ENCODE assay signal across 12 cellular contexts in genomic region chr9:115146581-115147021, GRCh38. TPM values are rescaled to one million over a fixed set of nuclear protein-coding genes. Genes with fewer than 3 reads are reported as not detected.
A peak's percentile ranks its signal among the peaks of the same experiment; 100 is the strongest.
DNase-seq lines count a peak whose midpoint lies in the region; ATAC-seq, FAIRE-seq and TF ChIP-seq lines count a peak whose summit lies in the region.
"Had no signal": no experiment of that assay in that cellular context is flagged by ENCODE, and none has a peak within 500 bp of the region (broad histone marks: within the 10 kb centered on the region; RNA-seq: fewer than 3 reads in every experiment).

No MANE protein-coding gene starts in this region.

- FAIRE-seq in bronchial epithelial cell (lab: Jason Lieb, UNC) (peak; percentile 23), urothelium cell line (lab: Jason Lieb, UNC) (no peak)

- peaks cover 12% of the 10 kb centered on the region for H3K36me3 Mint-ChIP-seq in activated naive CD4-positive, alpha-beta T cell treated with anti-CD3 and anti-CD28 coated beads, Interleukin-2, amount 10 ng/mL, durations not matched to agents 7 days and 5 days
- no peaks in the 10 kb centered on the region for H3K36me3 Mint-ChIP-seq in stimulated activated memory B cell treated with anti-CD40 and anti-IgM and Interleukin-4, amounts not matched to agents 10 μg/mL and 1 μg/mL and 100 μg/mL, for 72 hours
- H3K36me3 Mint-ChIP-seq: activated CD8-positive, alpha-beta memory T cell treated with anti-CD3 and anti-CD28 coated beads, Interleukin-2, amount 10 ng/mL, durations not matched to agents 7 days and 5 days had no signal

- H3K4me1 Mint-ChIP-seq in activated naive CD4-positive, alpha-beta T cell treated with anti-CD3 and anti-CD28 coated beads, Interleukin-2, amount 10 ng/mL, durations not matched to agents 7 days and 5 days, result peaks cover 27% of the 10 kb centered on the region
- no peaks in the 10 kb centered on the region for H3K4me1 Mint-ChIP-seq in stimulated activated memory B cell treated with anti-CD40 and anti-IgM and Interleukin-4, amounts not matched to agents 10 μg/mL and 1 μg/mL and 100 μg/mL, for 72 hours
- H3K4me1 Mint-ChIP-seq: central memory CD8-positive, alpha-beta T cell had no signal

- peaks cover 6% of the 10 kb centered on the region for H3K9me3 Mint-ChIP-seq in activated naive CD4-positive, alpha-beta T cell treated with anti-CD3 and anti-CD28 coated beads, Interleukin-2, amount 10 ng/mL, durations not matched to agents 7 days and 5 days
- no peaks in the 10 kb centered on the region for H3K9me3 Mint-ChIP-seq in stimulated activated memory B cell treated with anti-CD40 and anti-IgM and Interleukin-4, amounts not matched to agents 10 μg/mL and 1 μg/mL and 100 μg/mL, for 72 hours
- H3K9me3 Mint-ChIP-seq: central memory CD8-positive, alpha-beta T cell had no signal

- no peak overlapping the region for H3K4me3 Mint-ChIP-seq in activated naive CD4-positive, alpha-beta T cell treated with anti-CD3 and anti-CD28 coated beads, Interleukin-2, amount 10 ng/mL, durations not matched to agents 7 days and 5 days
- H3K4me3 Mint-ChIP-seq in stimulated activated memory B cell treated with anti-CD40 and anti-IgM and Interleukin-4, amounts not matched to agents 10 μg/mL and 1 μg/mL and 100 μg/mL, for 72 hours, result no peak overlapping the region
- H3K4me3 Mint-ChIP-seq: activated CD8-positive, alpha-beta memory T cell treated with anti-CD3 and anti-CD28 coated beads, Interleukin-2, amount 10 ng/mL, durations not matched to agents 7 days and 5 days; central memory CD8-positive, alpha-beta T cell had no signal

- CTCF ChIA-PET in activated naive CD4-positive, alpha-beta T cell treated with anti-CD3 and anti-CD28 coated beads, Interleukin-2, amount 10 ng/mL, durations not matched to agents 7 days and 5 days (lab: Charles Lee), result no interaction called here

- H3K27ac Mint-ChIP-seq in activated naive CD4-positive, alpha-beta T cell treated with anti-CD3 and anti-CD28 coated beads, Interleukin-2, amount 10 ng/mL, durations not matched to agents 7 days and 5 days, result peak overlapping the region; percentile 9
- no peak overlapping the region for H3K27ac Mint-ChIP-seq in stimulated activated memory B cell treated with anti-CD40 and anti-IgM and Interleukin-4, amounts not matched to agents 10 μg/mL and 1 μg/mL and 100 μg/mL, for 72 hours
- H3K27ac Mint-ChIP-seq: activated CD8-positive, alpha-beta memory T cell treated with anti-CD3 and anti-CD28 coated beads, Interleukin-2, amount 10 ng/mL, durations not matched to agents 7 days and 5 days had no signal

- DNase-seq in activated naive CD4-positive, alpha-beta T cell treated with anti-CD3 and anti-CD28 coated beads, Interleukin-2, amount 10 ng/mL, durations not matched to agents 7 days and 5 days, result no peak
- DNase-seq in activated naive CD4-positive, alpha-beta T cell treated with anti-CD3 and anti-CD28 coated beads, Interleukin-2, amount 50 U/mL, for 16 hours, result no peak
- DNase-seq in bronchial epithelial cell (ENCODE audit: low read depth) (peak; percentile 94), left kidney (ENCODE audit: low read depth, low spot score) (peak; percentile 80), urothelium cell line (ENCODE audit: low spot score) (peak; percentile 49), NCI-H524 treated with DMSO at 0.1 percent for 48 hours (lab: John Stamatoyannopoulos, UW) (no peak)
- DNase-seq: activated CD8-positive, alpha-beta memory T cell treated with anti-CD3 and anti-CD28 coated beads, Interleukin-2, amount 10 ng/mL, durations not matched to agents 7 days and 5 days; NCI-H1436; substantia nigra had no signal

- H3K27me3 ChIP-seq in bronchial epithelial cell (ENCODE audit: control insufficient read depth, insufficient read depth, low read length), result no peaks in the 10 kb centered on the region

- H3K36me3 ChIP-seq in bronchial epithelial cell (ENCODE audit: control insufficient read depth, insufficient read depth, low read length), result no peaks in the 10 kb centered on the region

- peaks cover 43% of the 10 kb centered on the region for H3K27me3 Mint-ChIP-seq in activated naive CD4-positive, alpha-beta T cell treated with anti-CD3 and anti-CD28 coated beads, Interleukin-2, amount 10 ng/mL, durations not matched to agents 7 days and 5 days
- peaks cover 10% of the 10 kb centered on the region for H3K27me3 Mint-ChIP-seq in stimulated activated memory B cell treated with anti-CD40 and anti-IgM and Interleukin-4, amounts not matched to agents 10 μg/mL and 1 μg/mL and 100 μg/mL, for 72 hours

- ATAC-seq in stimulated activated memory B cell treated with anti-CD40 and anti-IgM and Interleukin-4, amounts not matched to agents 10 μg/mL and 1 μg/mL and 100 μg/mL, for 72 hours, result no peak
- ATAC-seq in HG03159 (IDR thresholded peaks at IDR 0.05; ENCODE audit: unreplicated experiment), result no peak
- ATAC-seq: activated CD8-positive, alpha-beta memory T cell treated with anti-CD3 and anti-CD28 coated beads, Interleukin-2, amount 10 ng/mL, durations not matched to agents 7 days and 5 days had no signal

- H3K4me3 ChIP-seq in bronchial epithelial cell (ENCODE audit: low read depth, low read length), result no peak overlapping the region

- no peak for TF ChIP-seq CTCF in bronchial epithelial cell (IDR thresholded peaks at IDR 0.05; ENCODE audit: insufficient read depth, low read length, severe bottlenecking)

RNA-seq across cellular contexts. Expression of gene TNC, which starts 28.6 kb away (rescaled TPM):
- total RNA-seq in bronchial epithelial cell, result 124 and 204 TPM in 2 replicates

Comparison
In these comparisons a context has a peak if more than half of its experiments do, and no peak if none do; other contexts are left out.
1. DNase-seq: peak in bronchial epithelial cell (single experiment), left kidney (single experiment) and urothelium cell line (single experiment); none in activated naive CD4-positive, alpha-beta T cell treated with anti-CD3 and anti-CD28 coated beads, Interleukin-2, amount 10 ng/mL, durations not matched to agents 7 days and 5 days (single experiment), activated naive CD4-positive, alpha-beta T cell treated with anti-CD3 and anti-CD28 coated beads, Interleukin-2, amount 50 U/mL, for 16 hours (single experiment) and NCI-H524 treated with DMSO at 0.1 percent for 48 hours (single experiment).